ENCODE assay signal across 28 cellular contexts in the genomic region with DNA sequence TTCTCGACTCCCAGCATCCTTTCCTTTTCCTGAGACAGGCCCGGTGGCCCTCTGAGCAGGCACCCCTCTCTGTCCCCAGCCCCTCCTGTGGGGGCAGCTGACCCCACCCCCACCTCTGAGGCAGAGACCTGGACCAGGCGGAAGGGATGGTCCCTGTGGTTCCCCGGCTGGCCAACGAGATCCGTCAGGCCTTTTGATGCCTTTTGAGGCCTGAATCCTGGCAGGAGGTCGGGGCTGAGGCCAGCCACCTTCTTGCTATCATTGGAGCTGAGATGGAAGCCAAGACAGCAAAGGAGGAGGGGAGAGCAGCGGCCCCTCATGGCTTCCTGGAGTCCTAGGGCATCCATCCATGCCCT. TPM values are rescaled to one million over a fixed set of nuclear protein-coding genes. Genes with fewer than 3 reads are reported as not detected.
"Had no signal": no experiment of that assay in that cellular context is flagged by ENCODE, and none has a peak within 500 bp of the region (broad histone marks: within the 10 kb centered on the region; RNA-seq: fewer than 3 reads in every experiment).

No MANE protein-coding gene starts in this region.

- H3K4me1 ChIP-seq: transverse colon, uterus had no signal

- ATAC-seq: activated T-cell treated with anti-CD3 and anti-CD28 coated beads, Interleukin-2, amount 50 U/mL, for 72 hours; esophagus mucosa; stimulated activated naive B cell treated with anti-CD40 and anti-IgM and Interleukin-4, amounts not matched to agents 10 μg/mL and 1 μg/mL and 100 μg/mL, for 72 hours had no signal

- H3K36me3 ChIP-seq: ascending aorta, neutrophil, ovary, stomach, transverse colon, uterus had no signal

- H3K27ac ChIP-seq: ascending aorta, neutrophil, ovary, testis, transverse colon, uterus had no signal

- H3K9me3 ChIP-seq: ascending aorta, neutrophil, ovary, stomach, testis, transverse colon, uterus had no signal

- H3K4me3 ChIP-seq: ascending aorta, ovary, smooth muscle cell, stomach, testis, transverse colon, uterus had no signal

- DNase-seq: activated CD4-positive, alpha-beta memory T cell treated with anti-CD3 and anti-CD28 coated beads, Interleukin-2, amount 10 ng/mL, durations not matched to agents 7 days and 5 days; activated CD4-positive, alpha-beta T cell treated with anti-CD3 and anti-CD28 coated beads, Interleukin-2, amount 10 ng/mL, durations not matched to agents 24 days and 14 days; activated CD4-positive, CD25-positive, alpha-beta regulatory T cell treated with anti-CD3 and anti-CD28 coated beads, Interleukin-2, amount 50 U/mL, for 72 hours; activated naive CD4-positive, alpha-beta T cell treated with Interleukin-2 at 50 U/mL for 16 hours; activated naive CD8-positive, alpha-beta T cell treated with anti-CD3 and anti-CD28 coated beads, Interleukin-2, amount 10 ng/mL, durations not matched to agents 7 days and 5 days; activated T-cell treated with anti-CD3 and anti-CD28 coated beads, Interleukin-2, amount 50 U/mL, for 72 hours; caudate nucleus; endodermal cell; foreskin fibroblast; hippocampal formation; midbrain; stimulated activated CD4-positive, alpha-beta T cell treated with anti-CD3 and anti-CD28 coated beads, Interleukin-15, amount 100 ng/mL, for 24 hours; stimulated activated CD4-positive, alpha-beta T cell treated with anti-CD3 and anti-CD28 coated beads, Interleukin-2, amount 100 ng/mL, for 24 hours; stimulated activated naive B cell treated with anti-CD40 and anti-IgM and Interleukin-4, amounts not matched to agents 10 μg/mL and 1 μg/mL and 100 μg/mL, for 72 hours; T-helper 2 cell; transverse colon; uterus had no signal

- H3K27me3 ChIP-seq: ascending aorta, ovary, testis, uterus had no signal

RNA-seq across cellular contexts. Expression of a gene that starts 50.1 kb away (rescaled TPM):
- total RNA-seq: activated CD4-positive, alpha-beta memory T cell treated with anti-CD3 and anti-CD28 coated beads, Interleukin-2, amount 10 ng/mL, durations not matched to agents 7 days and 5 days; activated CD4-positive, alpha-beta T cell treated with anti-CD3 and anti-CD28 coated beads, Interleukin-2, amount 10 ng/mL, durations not matched to agents 24 days and 14 days; activated naive CD8-positive, alpha-beta T cell treated with anti-CD3 and anti-CD28 coated beads, Interleukin-2, amount 10 ng/mL, durations not matched to agents 7 days and 5 days; activated T-cell treated with anti-CD3 and anti-CD28 coated beads, Interleukin-2, amount 50 U/mL, for 72 hours; ascending aorta; endodermal cell; esophagus mucosa; kidney; lower leg skin; ovary; progenitor cell of endocrine pancreas; renal cortical epithelial cell; smooth muscle cell; stomach; transverse colon; uterus had no signal
- polyA plus RNA-seq: ovary, smooth muscle cell, stomach had no signal
